Comparison of ENCODE assay signal across 16 cellular contexts in genomic region chr10:86718556-86718955, GRCh38. TPM values are rescaled to one million over a fixed set of nuclear protein-coding genes. Genes with fewer than 3 reads are reported as not detected.
DNase-seq lines count a peak whose midpoint lies in the region; ATAC-seq lines count a peak whose summit lies in the region.
"Had no signal": no experiment of that assay in that cellular context is flagged by ENCODE, and none has a peak within 500 bp of the region (broad histone marks: within the 10 kb centered on the region; RNA-seq: fewer than 3 reads in every experiment).

No MANE protein-coding gene starts in this region.

- no peak for DNase-seq in right cardiac atrium
- no peak for DNase-seq in left cardiac atrium
- peak; percentile 31 for DNase-seq in posterior vena cava (ENCODE audit: low spot score)
- DNase-seq in SW480 (ENCODE audit: low spot score), result no peak
- DNase-seq: ACHN; BE2C; C1 segment of cervical spinal cord; Caco-2; CD4-positive, CD25-positive, alpha-beta regulatory T cell; GOT3; H7; HFFc6 had no signal

- ATAC-seq in right cardiac atrium (no peak), left cardiac atrium (no peak), HG02623 (IDR thresholded peaks at IDR 0.05; ENCODE audit: unreplicated experiment) (no peak), GM18517 (IDR thresholded peaks at IDR 0.05; ENCODE audit: unreplicated experiment) (no peak)
- ATAC-seq: HCT116 had no signal

- H3K4me3 ChIP-seq in right cardiac atrium (ENCODE audit: low read length) (no peak overlapping the region), skeletal muscle tissue (ENCODE audit: low read length in 3 of 3) (no peak overlapping the region)

- intact Hi-C loops in right cardiac atrium (cut with DNase I), result no loop called here
- intact Hi-C loops in left cardiac atrium (cut with DNase I), result no loop called here
- intact Hi-C loops in posterior vena cava (cut with DNase I), result no loop called here

- H3K36me3 ChIP-seq in skeletal muscle tissue (ENCODE audit: control insufficient read depth in 3 of 3, insufficient read depth in 3 of 3, low read length in 3 of 3), result peaks cover 47 to 70% (median 52%) of the 10 kb centered on the region in 3 donors
- H3K36me3 ChIP-seq: BE2C had no signal

- H3K4me1 ChIP-seq in right cardiac atrium (ENCODE audit: control insufficient read depth, insufficient read depth, low read length) (peaks cover 2% of the 10 kb centered on the region), skeletal muscle tissue (ENCODE audit: control insufficient read depth in 3 of 3, insufficient read depth in 3 of 3, low read length in 3 of 3) (peaks cover 26 to 63% (median 50%) of the 10 kb centered on the region in 3 donors)
- H3K4me1 ChIP-seq: BE2C, Caco-2 had no signal

- H3K9ac ChIP-seq in skeletal muscle tissue (ENCODE audit: low read depth in 1 of 3, low read length in 3 of 3), result peak overlapping the region in 1 of 3 donors; percentile 33

- WGBS in right cardiac atrium, result 88% methylated on average over 8 of the region's 8 CpGs

- H3K27ac ChIP-seq in right cardiac atrium (ENCODE audit: low read length) (peak overlapping the region; percentile 25), skeletal muscle tissue (ENCODE audit: low read depth, low read length) (peak overlapping the region; percentile 9)

- H3K27me3 ChIP-seq in right cardiac atrium (ENCODE audit: control insufficient read depth, insufficient read depth), result no peaks in the 10 kb centered on the region
- H3K27me3 ChIP-seq in skeletal muscle tissue (ENCODE audit: control insufficient read depth in 3 of 3, insufficient read depth in 3 of 3, low read length in 3 of 3), result no peaks in the 10 kb centered on the region
- H3K27me3 ChIP-seq: BE2C had no signal

- H3K9me3 ChIP-seq in right cardiac atrium (ENCODE audit: control insufficient read depth, low read length) (no peaks in the 10 kb centered on the region), skeletal muscle tissue (ENCODE audit: control insufficient read depth in 3 of 3, low read length in 3 of 3) (no peaks in the 10 kb centered on the region)
- H3K9me3 ChIP-seq: BE2C, Caco-2 had no signal

RNA-seq across cellular contexts. Expression of gene BMPR1A, which starts 37.9 kb away (rescaled TPM):
- total RNA-seq in right cardiac atrium (10 to 100 TPM; 60.4 to 92.0 (median 65.6) TPM), left cardiac atrium (10 to 100 TPM; 46.2 to 56.8 TPM), posterior vena cava (10 to 100 TPM; 68.0 to 75.8 TPM), skeletal muscle tissue (42.3 TPM)
- polyA plus RNA-seq in right cardiac atrium, result 10.8 TPM

RNA-seq across cellular contexts. Expression of gene LDB3, which starts 50.2 kb away (rescaled TPM):
- 1,000 to 10,000 TPM in 1 of 4 donors, 100 to 1,000 TPM in 3; 738 to 1,111 (median 934) TPM for total RNA-seq in right cardiac atrium
- 1,223 TPM for polyA plus RNA-seq in right cardiac atrium
- total RNA-seq in left cardiac atrium, result 100 to 1,000 TPM; 585 to 779 TPM
- total RNA-seq in posterior vena cava, result 10 to 100 TPM; 27.9 to 29.3 TPM
- total RNA-seq in skeletal muscle tissue, result 87.7 TPM
- total RNA-seq: CD4-positive, CD25-positive, alpha-beta regulatory T cell had no signal
- polyA plus RNA-seq: CD4-positive, CD25-positive, alpha-beta regulatory T cell had no signal
